In genomic region chr9:95511232-95511951, GRCh38 we compare ENCODE assay signal across 8 cellular contexts. TPM values are rescaled to one million over a fixed set of nuclear protein-coding genes. Genes with fewer than 3 reads are reported as not detected.
A peak's percentile ranks its signal among the peaks of the same experiment; 100 is the strongest.
DNase-seq lines count a peak whose midpoint lies in the region; ATAC-seq, FAIRE-seq and TF ChIP-seq lines count a peak whose summit lies in the region.

No MANE protein-coding gene starts in this region.

- BruUV-seq in endothelial cell of umbilical vein (replicated peaks; lab: Mats Ljungman, UMichigan), result TSS peak; percentile 51

- TF ChIP-seq EP300 in upper lobe of left lung (IDR thresholded peaks at IDR 0.05), result no peak

- POLR2A ChIA-PET in endothelial cell of umbilical vein (lab: Charles Lee), result interaction anchor here (0.7 kb wide), 1 partner anchor 364 kb away, joined by 3 read pairs; no protein-coding TSS in a partner anchor

- H3K79me2 ChIP-seq in endothelial cell of umbilical vein (ENCODE audit: control insufficient read depth, insufficient read depth, low read length), result no peaks in the 10 kb centered on the region

- peaks cover 30% of the 10 kb centered on the region for H3K4me1 ChIP-seq in endothelial cell of umbilical vein (ENCODE audit: control insufficient read depth, extremely low read depth, insufficient read depth, low read length)
- H3K4me1 ChIP-seq in muscle layer of duodenum (ENCODE audit: control insufficient read depth in 1 of 2, insufficient read depth in 2 of 2, low read length in 2 of 2), result peaks cover 0 to 28% of the 10 kb centered on the region in 2 donors
- H3K4me1 ChIP-seq in upper lobe of left lung, result peaks cover 13 to 35% (median 26%) of the 10 kb centered on the region in 4 donors

- TF ChIP-seq CTCF in endothelial cell of umbilical vein (IDR thresholded peaks at IDR 0.05; ENCODE audit: extremely low read depth in 1 of 2, insufficient read depth in 1 of 2, low read depth in 1 of 2, low read length in 2 of 2) (no peak), upper lobe of left lung (IDR thresholded peaks at IDR 0.05) (no peak)

- H3K9ac ChIP-seq in endothelial cell of umbilical vein (replicated peaks; ENCODE audit: extremely low read depth, insufficient read depth, low read length), result peak overlapping the region; percentile 78

- H3K9me1 ChIP-seq in endothelial cell of umbilical vein (replicated peaks; ENCODE audit: control insufficient read depth, extremely low read depth, insufficient read depth, low read length), result no peaks in the 10 kb centered on the region

- peak; percentile 90 for FAIRE-seq in endothelial cell of umbilical vein (lab: Jason Lieb, UNC)

- peak overlapping the region; percentile 72 to 98 (median 74) for H3K4me3 ChIP-seq in endothelial cell of umbilical vein (replicated peaks in 1 of 3; ENCODE audit: insufficient read depth in 1 of 3, low read depth in 1 of 3, low read length in 3 of 3)
- H3K4me3 ChIP-seq in muscle layer of duodenum (ENCODE audit: low read depth in 1 of 2, low read length in 2 of 2), result peak overlapping the region; percentile 51 to 95
- peak overlapping the region; percentile 23 to 94 (median 66) for H3K4me3 ChIP-seq in upper lobe of left lung

- dilution Hi-C loops in endothelial cell of umbilical vein (cut with MboI; ENCODE audit: extremely low pct_ligation_motif_present, low sequenced_read_pairs), result no loop called here

- WGBS in upper lobe of left lung, 2 donors, result 2% methylated on average over 21 to 22 of the region's 34 CpGs

- H3K27ac ChIP-seq in endothelial cell of umbilical vein (ENCODE audit: insufficient read depth, low read depth, low read length) (peak overlapping the region; percentile 83), muscle layer of duodenum (ENCODE audit: low read length) (peak overlapping the region; percentile 42), upper lobe of left lung (peak overlapping the region; percentile 86 to 96 (median 88))

- H4K20me1 ChIP-seq in endothelial cell of umbilical vein (replicated peaks; ENCODE audit: control insufficient read depth, extremely low read depth, insufficient read depth, low read length), result no peaks in the 10 kb centered on the region

- CTCF ChIA-PET in endothelial cell of umbilical vein (lab: Charles Lee), result interaction anchor here (0.9 to 1.2 kb wide), 5 partner anchors 59 to 366 kb away, joined by 3 to 4 read pairs (median 3); no protein-coding TSS in a partner anchor

- peak overlapping the region; percentile 96 for H3K4me2 ChIP-seq in endothelial cell of umbilical vein (ENCODE audit: insufficient read depth, low read length)

- peak in 4 of 6 experiments; percentile 25 to 47 (median 40) for DNase-seq in stimulated activated naive CD4-positive, alpha-beta T cell (lab: John Stamatoyannopoulos, UW)
- DNase-seq in stimulated activated naive CD4-positive, alpha-beta T cell treated with Interleukin-2 at 50 U/mL for 16 hours (lab: John Stamatoyannopoulos, UW), result no peak
- DNase-seq in NCI-H2196 (lab: John Stamatoyannopoulos, UW; ENCODE audit: unreplicated experiment), result peak; percentile 56
- peak; percentile 85 for DNase-seq in activated CD8-positive, alpha-beta memory T cell treated with anti-CD3 and anti-CD28 coated beads for 24 hours
- peak; percentile 77 for DNase-seq in endothelial cell of umbilical vein (ENCODE audit: low read depth, low spot score)
- DNase-seq in upper lobe of left lung, result peak in 1 of 2 donors; percentile 70

- TF ChIP-seq POLR2A in endothelial cell of umbilical vein (IDR thresholded peaks at IDR 0.05; ENCODE audit: low read depth, low read length), result no peak
- no peak for TF ChIP-seq POLR2A in upper lobe of left lung (IDR thresholded peaks at IDR 0.05)

- no peak for ATAC-seq in upper lobe of left lung (ENCODE audit: low FRiP score in 2 of 2)
- ATAC-seq in GM21576 (IDR thresholded peaks at IDR 0.05; ENCODE audit: unreplicated experiment), result no peak

- H3K27me3 ChIP-seq in endothelial cell of umbilical vein (ENCODE audit: control insufficient read depth in 2 of 2, insufficient read depth in 2 of 2, low read length in 2 of 2) (peaks cover 0 to 2% of the 10 kb centered on the region in 2 experiments), muscle layer of duodenum (ENCODE audit: low read depth, low read length) (no peaks in the 10 kb centered on the region), upper lobe of left lung (peaks cover 0 to 22% (median 0%) of the 10 kb centered on the region in 4 donors)

- no peaks in the 10 kb centered on the region for H3K36me3 ChIP-seq in endothelial cell of umbilical vein (ENCODE audit: control insufficient read depth in 2 of 2, extremely low read depth in 1 of 2, insufficient read depth in 2 of 2, low read length in 2 of 2)
- H3K36me3 ChIP-seq in muscle layer of duodenum (ENCODE audit: control insufficient read depth in 1 of 2, insufficient read depth in 2 of 2, low read length in 2 of 2), result no peaks in the 10 kb centered on the region
- H3K36me3 ChIP-seq in upper lobe of left lung, result no peaks in the 10 kb centered on the region

- H2AFZ ChIP-seq in endothelial cell of umbilical vein (ENCODE audit: low read depth, low read length), result peak overlapping the region; percentile 76

- no peaks in the 10 kb centered on the region for H3K9me3 ChIP-seq in endothelial cell of umbilical vein (replicated peaks; ENCODE audit: control insufficient read depth, insufficient read depth, low read length)
- no peaks in the 10 kb centered on the region for H3K9me3 ChIP-seq in muscle layer of duodenum (ENCODE audit: control insufficient read depth in 1 of 2, low read length in 2 of 2)
- H3K9me3 ChIP-seq in upper lobe of left lung, result no peaks in the 10 kb centered on the region

- intact Hi-C loops in endothelial cell of umbilical vein (cut with micrococcal nuclease), result loop anchor here (1.0 to 2.0 kb wide), 4 partner anchors 115 to 707 kb away; no protein-coding TSS in a partner anchor

TF ChIP-seq in endothelial cell of umbilical vein, 7 proteins besides CTCF, POLR2A, EP300 and RAD21:
- TF ChIP-seq EZH2 (IDR thresholded peaks at IDR 0.05; ENCODE audit: borderline replicate concordance, low read depth, low read length, severe bottlenecking) (no peak), MYC (IDR thresholded peaks at IDR 0.05; ENCODE audit: low read depth, low read length) (no peak), GATA2 (IDR thresholded peaks at IDR 0.05; ENCODE audit: insufficient read depth, insufficient read length, low read depth, low read length) (no peak)
- TF ChIP-seq, protein P1, sequence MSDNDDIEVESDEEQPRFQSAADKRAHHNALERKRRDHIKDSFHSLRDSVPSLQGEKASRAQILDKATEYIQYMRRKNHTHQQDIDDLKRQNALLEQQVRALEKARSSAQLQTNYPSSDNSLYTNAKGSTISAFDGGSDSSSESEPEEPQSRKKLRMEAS (IDR thresholded peaks at IDR 0.05; ENCODE audit: insufficient read depth, insufficient read length), result peak; percentile 90

RNA-seq across cellular contexts. Expression of gene PTCH1, which starts 5.4 kb away (rescaled TPM):
- total RNA-seq in endothelial cell of umbilical vein, result 12.1 and 14.4 TPM in 2 replicates
- 3.1 and 3.9 TPM in 2 replicates for polyA plus RNA-seq in endothelial cell of umbilical vein
- polyA plus RNA-seq in endothelial cell of umbilical vein (2011; cell fraction: cytosol; rRNA removed), result 2.9 and 3.3 TPM in 2 replicates
- 7.7 and 12.7 TPM in 2 replicates for polyA plus RNA-seq in endothelial cell of umbilical vein (2011; cell fraction: nucleus; rRNA removed)
- 3.4 and 6.1 TPM in 2 replicates for polyA plus RNA-seq in endothelial cell of umbilical vein (2012)
- polyA minus RNA-seq in endothelial cell of umbilical vein, result 9.7 and 10.4 TPM in 2 replicates
- 6.3 TPM for polyA minus RNA-seq in endothelial cell of umbilical vein (2011; cell fraction: cytosol; rRNA and poly(A)+ RNA removed)
- polyA minus RNA-seq in endothelial cell of umbilical vein (2011; cell fraction: nucleus; rRNA and poly(A)+ RNA removed), result 15.2 and 16.1 TPM in 2 replicates
- 10 to 100 TPM in 5 of 6 donors, 1 to 10 TPM in 1; 7.4 to 28.0 (median 13.9) TPM for total RNA-seq in upper lobe of left lung
